ENCODE assay signal across 10 cellular contexts in the genomic region with DNA sequence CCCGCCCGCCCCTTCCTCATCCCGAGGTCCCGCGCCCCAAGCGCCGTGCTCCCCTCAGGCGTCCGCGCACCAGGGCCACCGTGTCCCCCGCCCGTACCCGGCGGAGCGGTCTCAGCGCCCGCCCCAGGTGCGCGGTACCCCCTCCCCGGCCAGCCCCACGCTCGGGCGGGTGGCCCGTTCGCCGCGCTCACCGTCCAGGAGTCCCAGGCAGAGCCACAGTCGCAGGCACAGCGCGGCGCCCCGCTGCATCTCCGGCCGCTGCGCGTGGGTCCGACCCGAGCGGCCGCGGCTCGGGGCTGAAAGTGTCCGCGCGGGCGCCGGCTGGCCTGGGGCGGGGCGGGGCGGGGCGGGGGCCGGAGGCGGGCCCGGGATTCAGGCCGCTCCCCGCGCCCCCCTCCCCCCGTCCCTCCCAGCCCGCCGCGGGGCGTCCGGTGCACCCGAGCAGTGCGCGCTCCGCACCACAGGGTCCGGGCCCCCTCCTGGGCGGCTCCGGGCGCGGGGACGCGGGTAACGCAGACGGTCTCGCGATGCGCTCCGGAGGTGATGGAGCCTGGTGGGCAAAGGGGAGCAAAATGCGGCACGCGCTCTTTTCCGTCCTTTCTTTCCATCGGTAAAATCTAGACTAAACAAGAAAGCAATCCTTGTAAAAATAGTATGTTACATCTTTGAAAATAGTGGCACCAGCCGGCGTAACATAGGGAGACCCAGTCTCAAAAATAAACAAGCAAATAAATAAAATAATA. TPM values are rescaled to one million over a fixed set of nuclear protein-coding genes. Genes with fewer than 3 reads are reported as not detected.
A peak's percentile ranks its signal among the peaks of the same experiment; 100 is the strongest.
DNase-seq lines count a peak whose midpoint lies in the region; ATAC-seq, FAIRE-seq and TF ChIP-seq lines count a peak whose summit lies in the region.
"Had no signal": no experiment of that assay in that cellular context is flagged by ENCODE, and none has a peak within 500 bp of the region (broad histone marks: within the 10 kb centered on the region; RNA-seq: fewer than 3 reads in every experiment).

TSS of gene FLT4 (minus strand) at position 304 of the 743 bp plus-strand sequence. CDS start at position 249, 55 bp downstream.

- no peak for TF ChIP-seq POLR2A in endothelial cell of umbilical vein (IDR thresholded peaks at IDR 0.05; ENCODE audit: low read depth, low read length)

- peaks cover 63% of the 10 kb centered on the region for H3K27me3 ChIP-seq in NT2/D1 (ENCODE audit: insufficient read depth, insufficient read length)
- peaks cover 3 to 13% of the 10 kb centered on the region in 2 experiments for H3K27me3 ChIP-seq in endothelial cell of umbilical vein (ENCODE audit: control insufficient read depth in 2 of 2, insufficient read depth in 2 of 2, low read length in 2 of 2)

- H3K27ac Mint-ChIP-seq in CD14-positive monocyte (peak within 1 kb of the TSS in 1 of 7 donors; percentile 24), neural crest cell (ENCODE audit: unreplicated experiment) (no peak within 1 kb of the TSS)

- BruUV-seq in endothelial cell of umbilical vein (replicated peaks; lab: Mats Ljungman, UMichigan) = no TSS peak

- H3K4me3 ChIP-seq in NT2/D1 (ENCODE audit: insufficient read length, low read depth) (peak within 1 kb of the TSS; percentile 53), endothelial cell of umbilical vein (replicated peaks in 1 of 3; ENCODE audit: insufficient read depth in 1 of 3, low read depth in 1 of 3, low read length in 3 of 3) (peak within 1 kb of the TSS; percentile 30 to 62 (median 38))
- H3K4me3 ChIP-seq: SJSA1 had no signal

- POLR2A ChIA-PET in endothelial cell of umbilical vein (lab: Charles Lee) = no interaction called here

- peaks cover 60 to 73% (median 63%) of the 10 kb centered on the region in 3 donors for H3K27me3 Mint-ChIP-seq in CD14-positive monocyte (ENCODE audit: low read depth in 3 of 3)
- peaks cover 75% of the 10 kb centered on the region for H3K27me3 Mint-ChIP-seq in neural crest cell (ENCODE audit: low read depth)

- intact Hi-C loops in CD14-positive monocyte (cut with micrococcal nuclease) (no loop called here), endothelial cell of umbilical vein (cut with micrococcal nuclease) (loop anchor here (2.0 to 10.0 kb wide), 4 partner anchors 21 to 355 kb away; partner anchors contain the start of genes GFPT2 and MAPK9)

- no peaks in the 10 kb centered on the region for H3K9me1 ChIP-seq in endothelial cell of umbilical vein (replicated peaks; ENCODE audit: control insufficient read depth, extremely low read depth, insufficient read depth, low read length)

- peak within 1 kb of the TSS; percentile 50 for H3K4me2 ChIP-seq in endothelial cell of umbilical vein (ENCODE audit: insufficient read depth, low read length)

- H3K4me1 Mint-ChIP-seq in CD14-positive monocyte (peaks cover 6% of the 10 kb centered on the region), neural crest cell (peaks cover 13% of the 10 kb centered on the region)

- peaks cover 0 to 9% (median 5%) of the 10 kb centered on the region in 7 donors for H3K9me3 Mint-ChIP-seq in CD14-positive monocyte
- no peaks in the 10 kb centered on the region for H3K9me3 Mint-ChIP-seq in neural crest cell

- H3K4me3 Mint-ChIP-seq in CD14-positive monocyte = peak within 1 kb of the TSS; percentile 27 to 89
- peak within 1 kb of the TSS; percentile 76 for H3K4me3 Mint-ChIP-seq in neural crest cell

- H3K27ac ChIP-seq in endothelial cell of umbilical vein (ENCODE audit: insufficient read depth, low read depth, low read length) = no peak within 1 kb of the TSS
- H3K27ac ChIP-seq: neutrophil, SJSA1 had no signal

- TF ChIP-seq CTCF in CD14-positive monocyte (IDR thresholded peaks at IDR 0.05) (no peak), endothelial cell of umbilical vein (IDR thresholded peaks at IDR 0.05; ENCODE audit: extremely low read depth in 1 of 2, insufficient read depth in 1 of 2, low read depth in 1 of 2, low read length in 2 of 2) (no peak), neural crest cell (conservative IDR thresholded peaks at IDR 0.05) (no peak)

- CTCF ChIA-PET in endothelial cell of umbilical vein (lab: Charles Lee) = interaction anchor here (1.6 to 1.8 kb wide), 2 partner anchors 11 to 43 kb away, joined by 3 to 7 read pairs; no protein-coding TSS in a partner anchor

- H3K36me3 Mint-ChIP-seq in CD14-positive monocyte (no peaks in the 10 kb centered on the region), neural crest cell (ENCODE audit: low read depth) (no peaks in the 10 kb centered on the region)

- H3K36me3 ChIP-seq in NT2/D1 (ENCODE audit: insufficient read depth, insufficient read length, low read length) = no peaks in the 10 kb centered on the region
- H3K36me3 ChIP-seq in endothelial cell of umbilical vein (ENCODE audit: control insufficient read depth in 2 of 2, extremely low read depth in 1 of 2, insufficient read depth in 2 of 2, low read length in 2 of 2) = no peaks in the 10 kb centered on the region
- H3K36me3 ChIP-seq: neutrophil, SJSA1 had no signal

- no peaks in the 10 kb centered on the region for H3K79me2 ChIP-seq in endothelial cell of umbilical vein (ENCODE audit: control insufficient read depth, insufficient read depth, low read length)

- DNase-seq in CD14-positive monocyte (ENCODE audit: low spot score) = no peak
- DNase-seq in NT2/D1 (ENCODE audit: low read depth, low spot score) = no peak
- no peak for DNase-seq in endothelial cell of umbilical vein (ENCODE audit: low read depth, low spot score)
- no peak for DNase-seq in neural crest cell (ENCODE audit: low read depth, low spot score)
- DNase-seq in amniotic stem cell (lab: John Stamatoyannopoulos, UW) = no peak
- DNase-seq in NCI-H1694 (lab: John Stamatoyannopoulos, UW) = no peak

- H2AFZ ChIP-seq in endothelial cell of umbilical vein (ENCODE audit: low read depth, low read length) = peak within 1 kb of the TSS; percentile 53

- H3K9ac ChIP-seq in NT2/D1 (ENCODE audit: insufficient read length, low read depth) = peak within 1 kb of the TSS; percentile 61
- no peak within 1 kb of the TSS for H3K9ac ChIP-seq in endothelial cell of umbilical vein (replicated peaks; ENCODE audit: extremely low read depth, insufficient read depth, low read length)

- H3K9me3 ChIP-seq in NT2/D1 (ENCODE audit: insufficient read depth, low read length) (no peaks in the 10 kb centered on the region), endothelial cell of umbilical vein (replicated peaks; ENCODE audit: control insufficient read depth, insufficient read depth, low read length) (no peaks in the 10 kb centered on the region)
- H3K9me3 ChIP-seq: neutrophil had no signal

- H4K20me1 ChIP-seq in endothelial cell of umbilical vein (replicated peaks; ENCODE audit: control insufficient read depth, extremely low read depth, insufficient read depth, low read length) = no peaks in the 10 kb centered on the region

- ATAC-seq in HG03108 (IDR thresholded peaks at IDR 0.05; ENCODE audit: unreplicated experiment) = no peak
- ATAC-seq in GM21529 (IDR thresholded peaks at IDR 0.05; ENCODE audit: unreplicated experiment) = no peak

- FAIRE-seq in endothelial cell of umbilical vein (lab: Jason Lieb, UNC) = no peak

- H3K4me1 ChIP-seq in NT2/D1 (ENCODE audit: insufficient read depth, insufficient read length) (peaks cover 6% of the 10 kb centered on the region), endothelial cell of umbilical vein (ENCODE audit: control insufficient read depth, extremely low read depth, insufficient read depth, low read length) (peaks cover 27% of the 10 kb centered on the region)

- dilution Hi-C loops in endothelial cell of umbilical vein (cut with MboI; ENCODE audit: extremely low pct_ligation_motif_present, low sequenced_read_pairs) = no loop called here

TF ChIP-seq in endothelial cell of umbilical vein, 7 proteins besides CTCF, POLR2A, EP300 and RAD21:
- no peak for TF ChIP-seq FOS (IDR thresholded peaks at IDR 0.05; ENCODE audit: borderline replicate concordance, insufficient read depth, low read length)
- TF ChIP-seq EZH2 (IDR thresholded peaks at IDR 0.05; ENCODE audit: borderline replicate concordance, low read depth, low read length, severe bottlenecking) = peak; percentile 58
- TF ChIP-seq GATA2 (IDR thresholded peaks at IDR 0.05; ENCODE audit: insufficient read depth, insufficient read length, low read depth, low read length) = no peak

RNA-seq across cellular contexts. Expression of gene FLT4, which starts in this region (rescaled TPM):
- not detected for polyA plus RNA-seq in CD14-positive monocyte
- 66.5 and 71.5 TPM in 2 replicates for total RNA-seq in endothelial cell of umbilical vein
- 44.4 and 50.9 TPM in 2 replicates for polyA plus RNA-seq in endothelial cell of umbilical vein
- 17.8 and 21.3 TPM in 2 replicates for polyA plus RNA-seq in endothelial cell of umbilical vein (2011; cell fraction: cytosol; rRNA removed)
- polyA plus RNA-seq in endothelial cell of umbilical vein (2011; cell fraction: nucleus; rRNA removed) = 147 and 169 TPM in 2 replicates
- polyA plus RNA-seq in endothelial cell of umbilical vein (2012) = 1.6 and 3.0 TPM in 2 replicates
- polyA minus RNA-seq in endothelial cell of umbilical vein = 74.5 and 89.1 TPM in 2 replicates
- polyA minus RNA-seq in endothelial cell of umbilical vein (2011; cell fraction: cytosol; rRNA and poly(A)+ RNA removed) = not detected
- polyA minus RNA-seq in endothelial cell of umbilical vein (2011; cell fraction: nucleus; rRNA and poly(A)+ RNA removed) = 42.6 and 83.9 TPM in 2 replicates
- total RNA-seq in neural crest cell = 13.1 and 15.7 TPM in 2 replicates
- total RNA-seq: SJSA1 had no signal
